ENCODE assay signal across 14 cellular contexts in genomic region chr10:24651923-24652322, GRCh38.
A peak's percentile ranks its signal among the peaks of the same experiment; 100 is the strongest.
DNase-seq lines count a peak whose midpoint lies in the region; ATAC-seq and TF ChIP-seq lines count a peak whose summit lies in the region.
"Had no signal": no experiment of that assay in that cellular context is flagged by ENCODE, and none has a peak within 500 bp of the region (broad histone marks: within the 10 kb centered on the region; RNA-seq: fewer than 3 reads in every experiment).

No MANE protein-coding gene starts in this region.

- no peaks in the 10 kb centered on the region for H3K79me2 ChIP-seq in OCI-LY7 (ENCODE audit: insufficient read depth, low read depth, low read length)

- intact Hi-C loops in OCI-LY7 (cut with micrococcal nuclease; ENCODE audit: unreplicated experiment): no loop called here

- POLR2A ChIA-PET in OCI-LY7 (lab: Charles Lee): no interaction called here

- no peak for TF ChIP-seq CTCF in thoracic aorta (IDR thresholded peaks at IDR 0.05)
- no peak for TF ChIP-seq CTCF in OCI-LY7 (conservative IDR thresholded peaks at IDR 0.05; ENCODE audit: low read length)
- TF ChIP-seq CTCF in brain microvascular endothelial cell (IDR thresholded peaks at IDR 0.05; ENCODE audit: low read depth, low read length, missing control alignments): no peak
- TF ChIP-seq CTCF in endothelial cell (IDR thresholded peaks at IDR 0.05; ENCODE audit: unreplicated experiment): no peak

- H3K4me3 ChIP-seq in thoracic aorta: peak overlapping the region; percentile 23
- H3K4me3 ChIP-seq in OCI-LY7 (ENCODE audit: low read depth, low read length, poor library complexity, severe bottlenecking): no peak overlapping the region
- no peak overlapping the region for H3K4me3 ChIP-seq in brain microvascular endothelial cell (ENCODE audit: low read depth, low read length)
- H3K4me3 ChIP-seq: lung had no signal

- H3K9me2 ChIP-seq in OCI-LY7 (ENCODE audit: insufficient read depth, low read length): no peaks in the 10 kb centered on the region

- no TSS peak for BruUV-seq in OCI-LY7 (replicated peaks; lab: Mats Ljungman, UMichigan)

- no peaks in the 10 kb centered on the region for H4K20me1 ChIP-seq in OCI-LY7 (ENCODE audit: insufficient read depth, low read length)

- H3K36me3 ChIP-seq in thoracic aorta (no peaks in the 10 kb centered on the region), OCI-LY7 (ENCODE audit: insufficient read depth, low read length) (no peaks in the 10 kb centered on the region), brain microvascular endothelial cell (replicated peaks) (no peaks in the 10 kb centered on the region)

- no peak overlapping the region for H3K4me3 Mint-ChIP-seq in endothelial cell (ENCODE audit: unreplicated experiment)
- H3K4me3 Mint-ChIP-seq: activated CD8-positive, alpha-beta memory T cell treated with anti-CD3 and anti-CD28 coated beads, Interleukin-2, amount 10 ng/mL, durations not matched to agents 7 days and 5 days; CD8-positive, alpha-beta T cell had no signal

- DNase-seq in thoracic aorta (ENCODE audit: low spot score) (no peak), OCI-LY7 (ENCODE audit: low spot score) (no peak), brain microvascular endothelial cell (no peak), endothelial cell (ENCODE audit: low spot score) (no peak)
- DNase-seq: activated CD8-positive, alpha-beta memory T cell treated with anti-CD3 and anti-CD28 coated beads, Interleukin-2, amount 10 ng/mL, durations not matched to agents 7 days and 5 days; CD8-positive, alpha-beta T cell; effector CD4-positive, alpha-beta T cell; NCI-H1092 treated with DMSO at 0.1 percent for 48 hours; OCI-M1; stimulated activated naive CD4-positive, alpha-beta T cell treated with Interleukin-2 at 50 U/mL for 16 hours had no signal

- CTCF ChIA-PET in OCI-LY7 (lab: Charles Lee; ENCODE audit: unreplicated experiment): no interaction called here

- peaks cover 10% of the 10 kb centered on the region for H3K36me3 Mint-ChIP-seq in endothelial cell (ENCODE audit: low read depth, unreplicated experiment)
- H3K36me3 Mint-ChIP-seq: CD8-positive, alpha-beta T cell had no signal

- H3K27ac ChIP-seq in thoracic aorta: peak overlapping the region; percentile 30 to 37
- H3K27ac ChIP-seq in OCI-LY7 (ENCODE audit: low read depth, low read length, poor library complexity, severe bottlenecking): no peak overlapping the region
- no peak overlapping the region for H3K27ac ChIP-seq in brain microvascular endothelial cell

- no peaks in the 10 kb centered on the region for H3K4me1 Mint-ChIP-seq in endothelial cell (ENCODE audit: unreplicated experiment)

- in situ Hi-C loops in brain microvascular endothelial cell (cut with HindIII; ENCODE audit: low pct_ligation_motif_present, low sequenced_read_pairs): no loop called here

- ATAC-seq in GM19035 (IDR thresholded peaks at IDR 0.05; ENCODE audit: unreplicated experiment) (peak; percentile 2), HG02610 (IDR thresholded peaks at IDR 0.05; ENCODE audit: unreplicated experiment) (peak; percentile 13), HG03571 (IDR thresholded peaks at IDR 0.05; ENCODE audit: unreplicated experiment) (peak; percentile 18), thoracic aorta (ENCODE audit: insufficient number of reproducible peaks, low FRiP score, low read depth) (no peak)
- ATAC-seq: activated CD8-positive, alpha-beta memory T cell treated with anti-CD3 and anti-CD28 coated beads, Interleukin-2, amount 10 ng/mL, durations not matched to agents 7 days and 5 days; CD8-positive, alpha-beta T cell had no signal

- H3K27me3 ChIP-seq in thoracic aorta (replicated peaks; ENCODE audit: insufficient read depth): no peaks in the 10 kb centered on the region
- H3K27me3 ChIP-seq in brain microvascular endothelial cell (replicated peaks): no peaks in the 10 kb centered on the region

- no peaks in the 10 kb centered on the region for H3K9me3 ChIP-seq in thoracic aorta
- no peaks in the 10 kb centered on the region for H3K9me3 ChIP-seq in OCI-LY7 (ENCODE audit: low read length)

- H3K27me3 Mint-ChIP-seq in endothelial cell (ENCODE audit: unreplicated experiment): peaks cover 7% of the 10 kb centered on the region
- H3K27me3 Mint-ChIP-seq: activated CD8-positive, alpha-beta memory T cell treated with anti-CD3 and anti-CD28 coated beads, Interleukin-2, amount 10 ng/mL, durations not matched to agents 7 days and 5 days had no signal

- H3K4me2 ChIP-seq in OCI-LY7 (ENCODE audit: low read length): no peak overlapping the region

- H3K4me1 ChIP-seq in thoracic aorta (ENCODE audit: control insufficient read depth in 1 of 2, low read depth in 2 of 2) (peaks cover 18 to 39% of the 10 kb centered on the region in 2 donors), OCI-LY7 (ENCODE audit: insufficient read depth, low read length, poor library complexity, severe bottlenecking) (no peaks in the 10 kb centered on the region)

- no peak overlapping the region for H3K27ac Mint-ChIP-seq in endothelial cell (ENCODE audit: unreplicated experiment)
- H3K27ac Mint-ChIP-seq: activated CD8-positive, alpha-beta memory T cell treated with anti-CD3 and anti-CD28 coated beads, Interleukin-2, amount 10 ng/mL, durations not matched to agents 7 days and 5 days; CD8-positive, alpha-beta T cell had no signal

- peaks cover 3% of the 10 kb centered on the region for H3K9me3 Mint-ChIP-seq in endothelial cell (ENCODE audit: unreplicated experiment)
- H3K9me3 Mint-ChIP-seq: CD8-positive, alpha-beta T cell had no signal

- H2AFZ ChIP-seq in OCI-LY7 (ENCODE audit: low read length): no peak overlapping the region

Comparison
In these comparisons a context has a peak if more than half of its experiments do, and no peak if none do; other contexts are left out.
1. H3K27ac ChIP-seq: peak in thoracic aorta (2 of 2); none in OCI-LY7 (single experiment) and brain microvascular endothelial cell (single experiment).